ENCODE assay signal across 26 cellular contexts in the genomic region with DNA sequence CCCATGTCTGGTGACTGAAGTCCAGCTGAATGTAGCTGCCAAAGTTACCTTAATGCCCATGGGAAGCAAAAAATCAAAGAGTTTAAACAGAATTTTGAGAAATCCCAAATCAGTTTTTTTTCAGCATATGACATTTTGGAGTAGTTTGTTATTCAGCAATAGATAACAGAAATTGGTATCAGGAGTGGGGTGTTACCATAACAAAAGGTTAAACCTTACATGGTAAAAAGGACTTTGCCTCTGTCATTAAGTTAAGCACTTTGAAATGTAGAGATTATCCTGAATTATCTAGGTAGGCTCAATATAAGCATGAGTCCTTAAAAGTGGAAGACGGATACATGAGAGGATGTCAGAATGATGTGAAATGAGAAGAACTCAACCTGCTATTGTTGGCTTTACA.
"Had no signal": no experiment of that assay in that cellular context is flagged by ENCODE, and none has a peak within 500 bp of the region (broad histone marks: within the 10 kb centered on the region; RNA-seq: fewer than 3 reads in every experiment).

No MANE protein-coding gene starts in this region.

- H3K4me1 Mint-ChIP-seq: mesothelial cell of epicardium; naive B cell; naive thymus-derived CD8-positive, alpha-beta T cell had no signal

- ATAC-seq: esophagus mucosa; gastrocnemius medialis; heart right ventricle; left cardiac atrium; left lung; left ventricle myocardium superior; lower lobe of right lung; mucosa of descending colon; naive thymus-derived CD8-positive, alpha-beta T cell had no signal

- H3K36me3 ChIP-seq: esophagus squamous epithelium, gastrocnemius medialis, heart right ventricle, left lung, lower lobe of right lung had no signal

- H3K4me3 Mint-ChIP-seq: mesothelial cell of epicardium; naive B cell; naive thymus-derived CD8-positive, alpha-beta T cell had no signal

- H3K9me3 ChIP-seq: gastrocnemius medialis had no signal

- H3K4me3 ChIP-seq: coronary artery, dorsolateral prefrontal cortex, esophagus squamous epithelium, gastrocnemius medialis, heart right ventricle, left lung, lower lobe of right lung, mucosa of descending colon had no signal

- H3K27ac Mint-ChIP-seq: mesothelial cell of epicardium; naive B cell; naive thymus-derived CD8-positive, alpha-beta T cell had no signal

- H3K27ac ChIP-seq: coronary artery, dorsolateral prefrontal cortex, esophagus squamous epithelium, gastrocnemius medialis, heart right ventricle, left lung, lower lobe of right lung had no signal

- H3K27me3 ChIP-seq: dorsolateral prefrontal cortex, esophagus squamous epithelium, gastrocnemius medialis, heart right ventricle, left lung had no signal

- DNase-seq: dermis blood vessel endothelial cell; dorsolateral prefrontal cortex; effector CD4-positive, alpha-beta T cell; effector memory CD4-positive, alpha-beta T cell; esophagus squamous epithelium; foreskin fibroblast; foreskin melanocyte; gastrocnemius medialis; glutamatergic neuron; head of caudate nucleus; heart right ventricle; hippocampal formation; left cardiac atrium; left lung; left ventricle myocardium superior; lower lobe of right lung; mesenchymal stem cell; mucosa of descending colon; naive B cell; naive thymus-derived CD8-positive, alpha-beta T cell had no signal

- FAIRE-seq: endothelial cell of umbilical vein, islet of Langerhans, keratinocyte had no signal

- H3K4me1 ChIP-seq: esophagus squamous epithelium, gastrocnemius medialis, left lung, lower lobe of right lung had no signal
